In genomic region chr11:100963375-100963774, GRCh38 we compare ENCODE assay signal across 26 cellular contexts.
"Had no signal": no experiment of that assay in that cellular context is flagged by ENCODE, and none has a peak within 500 bp of the region (broad histone marks: within the 10 kb centered on the region; RNA-seq: fewer than 3 reads in every experiment).

No MANE protein-coding gene starts in this region.

- DNase-seq: activated CD4-positive, alpha-beta T cell treated with anti-CD3 and anti-CD28 coated beads for 48 hours; activated CD4-positive, alpha-beta T cell treated with anti-CD3 and anti-CD28 coated beads, Interleukin-2, amount 50 U/mL, for 48 hours; activated CD8-positive, alpha-beta memory T cell treated with anti-CD3 and anti-CD28 coated beads for 24 hours; activated effector memory CD4-positive, alpha-beta T cell treated with Interleukin-2 at 50 U/mL for 16 hours; activated naive CD4-positive, alpha-beta T cell treated with anti-CD3 and anti-CD28 coated beads for 36 hours; activated naive CD8-positive, alpha-beta T cell treated with anti-CD3 and anti-CD28 coated beads for 36 hours; adrenal gland; brain microvascular endothelial cell; effector memory CD8-positive, alpha-beta T cell; glutamatergic neuron; left cardiac atrium; naive B cell; nephron progenitor cell; retina; stimulated activated CD4-positive, alpha-beta T cell treated with anti-CD3 and anti-CD28 coated beads, Interleukin-4, amount 100 ng/mL, for 24 hours; stimulated activated naive CD8-positive, alpha-beta T cell treated with anti-CD3 and anti-CD28 coated beads, Interleukin-15, amount 100 ng/mL, for 72 hours; tibial artery had no signal

- H3K27ac ChIP-seq: adrenal gland, ascending aorta, brain microvascular endothelial cell, coronary artery, hepatocyte, neutrophil, skin epidermis, tibial artery had no signal

- H3K4me3 ChIP-seq: adrenal gland, ascending aorta, coronary artery, hepatocyte, skin epidermis, tibial artery had no signal

- H3K36me3 ChIP-seq: adrenal gland, ascending aorta, neutrophil had no signal

- H3K27me3 ChIP-seq: adrenal gland, ascending aorta, brain microvascular endothelial cell, hepatocyte, neutrophil, tibial artery had no signal

- H3K4me2 ChIP-seq: hepatocyte had no signal

- H3K4me1 ChIP-seq: ascending aorta had no signal

- H3K4me1 Mint-ChIP-seq: activated naive CD8-positive, alpha-beta T cell treated with anti-CD3 and anti-CD28 coated beads for 36 hours; mesothelial cell of epicardium; naive B cell; nephron progenitor cell; stimulated activated memory B cell treated with anti-CD40 and anti-IgM and Interleukin-4, amounts not matched to agents 10 μg/mL and 1 μg/mL and 100 μg/mL, for 72 hours; stimulated activated naive CD8-positive, alpha-beta T cell treated with anti-CD3 and anti-CD28 coated beads, Interleukin-15, amount 100 ng/mL, for 72 hours had no signal

- H3K9me3 Mint-ChIP-seq: activated naive CD8-positive, alpha-beta T cell treated with anti-CD3 and anti-CD28 coated beads for 36 hours; nephron progenitor cell had no signal

- H3K36me3 Mint-ChIP-seq: activated naive CD8-positive, alpha-beta T cell treated with anti-CD3 and anti-CD28 coated beads for 36 hours had no signal

- ATAC-seq: effector memory CD8-positive, alpha-beta T cell; esophagus mucosa; left cardiac atrium; sciatic nerve; stimulated activated memory B cell treated with anti-CD40 and anti-IgM and Interleukin-4, amounts not matched to agents 10 μg/mL and 1 μg/mL and 100 μg/mL, for 72 hours; stimulated activated naive CD8-positive, alpha-beta T cell treated with anti-CD3 and anti-CD28 coated beads, Interleukin-15, amount 100 ng/mL, for 72 hours had no signal

- H3K27ac Mint-ChIP-seq: activated naive CD4-positive, alpha-beta T cell treated with anti-CD3 and anti-CD28 coated beads for 36 hours; activated naive CD8-positive, alpha-beta T cell treated with anti-CD3 and anti-CD28 coated beads for 36 hours; effector memory CD8-positive, alpha-beta T cell; mesothelial cell of epicardium; naive B cell; nephron progenitor cell; stimulated activated memory B cell treated with anti-CD40 and anti-IgM and Interleukin-4, amounts not matched to agents 10 μg/mL and 1 μg/mL and 100 μg/mL, for 72 hours; stimulated activated naive CD8-positive, alpha-beta T cell treated with anti-CD3 and anti-CD28 coated beads, Interleukin-15, amount 100 ng/mL, for 72 hours had no signal

- H2AFZ ChIP-seq: hepatocyte had no signal

- H3K4me3 Mint-ChIP-seq: activated naive CD4-positive, alpha-beta T cell treated with anti-CD3 and anti-CD28 coated beads for 36 hours; activated naive CD8-positive, alpha-beta T cell treated with anti-CD3 and anti-CD28 coated beads for 36 hours; effector memory CD8-positive, alpha-beta T cell; mesothelial cell of epicardium; nephron progenitor cell; stimulated activated memory B cell treated with anti-CD40 and anti-IgM and Interleukin-4, amounts not matched to agents 10 μg/mL and 1 μg/mL and 100 μg/mL, for 72 hours; stimulated activated naive CD8-positive, alpha-beta T cell treated with anti-CD3 and anti-CD28 coated beads, Interleukin-15, amount 100 ng/mL, for 72 hours had no signal

- H3K9me3 ChIP-seq: neutrophil, tibial artery had no signal

- H3K27me3 Mint-ChIP-seq: activated naive CD8-positive, alpha-beta T cell treated with anti-CD3 and anti-CD28 coated beads for 36 hours; effector memory CD8-positive, alpha-beta T cell; naive B cell; stimulated activated memory B cell treated with anti-CD40 and anti-IgM and Interleukin-4, amounts not matched to agents 10 μg/mL and 1 μg/mL and 100 μg/mL, for 72 hours; stimulated activated naive CD8-positive, alpha-beta T cell treated with anti-CD3 and anti-CD28 coated beads, Interleukin-15, amount 100 ng/mL, for 72 hours had no signal
